In the genomic region with DNA sequence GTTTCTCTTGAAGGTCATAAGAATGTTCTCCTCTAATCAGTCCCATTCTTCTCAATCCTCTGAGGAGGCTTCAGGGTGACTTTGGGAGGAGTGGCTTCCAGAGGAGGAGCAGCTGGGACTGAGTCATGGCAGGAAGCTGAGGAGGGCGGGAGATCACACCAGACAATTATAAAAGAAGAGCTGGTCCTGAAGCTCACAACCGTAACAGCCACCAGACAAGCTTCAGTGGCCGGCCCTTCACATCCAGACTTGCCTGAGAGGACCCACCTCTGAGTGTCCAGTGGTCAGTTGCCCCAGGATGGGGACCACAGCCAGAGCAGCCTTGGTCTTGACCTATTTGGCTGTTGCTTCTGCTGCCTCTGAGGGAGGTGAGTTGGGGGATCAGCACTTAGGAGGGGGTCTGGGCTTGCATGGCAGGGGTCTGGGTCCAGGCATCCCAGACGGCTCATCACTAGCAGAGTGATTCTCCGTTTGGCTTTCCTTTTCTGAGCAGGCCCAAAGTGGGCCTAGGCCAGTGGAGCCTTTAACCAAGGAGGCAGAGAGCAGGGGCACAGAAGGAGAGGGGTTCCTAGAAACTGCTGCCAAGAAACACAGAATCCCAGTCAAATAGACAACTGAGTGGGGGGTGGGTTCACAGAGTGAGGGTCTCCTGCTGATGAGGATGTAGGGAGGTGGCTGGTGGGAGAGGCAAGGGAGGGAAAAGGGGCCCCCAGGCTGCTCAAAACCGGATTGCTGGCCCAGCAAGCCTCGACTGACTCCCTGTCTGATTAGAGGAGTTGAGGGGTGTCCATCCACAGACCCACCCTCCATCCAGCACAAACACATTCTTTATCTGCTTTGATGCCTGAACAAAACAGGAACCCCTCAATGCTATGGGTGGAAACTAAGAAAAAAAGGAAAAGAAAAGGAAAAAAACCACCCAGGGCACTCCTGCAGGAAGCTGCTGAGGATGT, we compare ENCODE assay signal across 8 cellular contexts. TPM values are rescaled to one million over a fixed set of nuclear protein-coding genes. Genes with fewer than 3 reads are reported as not detected.
DNase-seq lines count a peak whose midpoint lies in the region; ATAC-seq and TF ChIP-seq lines count a peak whose summit lies in the region.

Gene ECM1, plus strand, starts transcription at position 198 of the 953 bp plus-strand sequence. Its CDS starts 101 bp downstream, at position 299.

- H3K9me3 ChIP-seq in endodermal cell (ENCODE audit: control insufficient read depth, low read length) = no peaks in the 10 kb centered on the region

- H3K27me3 ChIP-seq in endodermal cell (ENCODE audit: control insufficient read depth, insufficient read depth, low read length, poor library complexity, severe bottlenecking) = no peaks in the 10 kb centered on the region

- H3K36me3 Mint-ChIP-seq in endodermal cell (ENCODE audit: low read depth) (peaks cover 30% of the 10 kb centered on the region), naive B cell (peaks cover 8 to 27% of the 10 kb centered on the region in 2 donors)
- H3K36me3 Mint-ChIP-seq in stimulated activated memory B cell treated with anti-CD40 and anti-IgM and Interleukin-4, amounts not matched to agents 10 μg/mL and 1 μg/mL and 100 μg/mL, for 72 hours = peaks cover 71% of the 10 kb centered on the region

- H3K27ac Mint-ChIP-seq in endodermal cell (peak within 1 kb of the TSS; percentile 86), naive B cell (peak within 1 kb of the TSS in 4 of 6 donors; percentile 46 to 80 (median 58))
- no peak within 1 kb of the TSS for H3K27ac Mint-ChIP-seq in stimulated activated memory B cell treated with anti-CD40 and anti-IgM and Interleukin-4, amounts not matched to agents 10 μg/mL and 1 μg/mL and 100 μg/mL, for 72 hours

- peak; percentile 89 for DNase-seq in DMS53 (lab: John Stamatoyannopoulos, UW)
- peak; percentile 67 for DNase-seq in OCI-M1 (lab: John Stamatoyannopoulos, UW)
- DNase-seq in endodermal cell = peak; percentile 68
- no peak for DNase-seq in naive B cell
- DNase-seq in activated effector memory CD4-positive, alpha-beta T cell treated with anti-CD3 and anti-CD28 coated beads, Interleukin-2, amount 50 U/mL, for 16 hours = no peak
- no peak for DNase-seq in Ammon's horn (ENCODE audit: low spot score)
- DNase-seq in medulla oblongata (ENCODE audit: extremely low spot score) = no peak

- no peaks in the 10 kb centered on the region for H3K27me3 Mint-ChIP-seq in endodermal cell (ENCODE audit: insufficient read depth)
- no peaks in the 10 kb centered on the region for H3K27me3 Mint-ChIP-seq in naive B cell
- H3K27me3 Mint-ChIP-seq in stimulated activated memory B cell treated with anti-CD40 and anti-IgM and Interleukin-4, amounts not matched to agents 10 μg/mL and 1 μg/mL and 100 μg/mL, for 72 hours = no peaks in the 10 kb centered on the region

- no peak for ATAC-seq in naive B cell (ENCODE audit: low read depth in 2 of 2)
- ATAC-seq in stimulated activated memory B cell treated with anti-CD40 and anti-IgM and Interleukin-4, amounts not matched to agents 10 μg/mL and 1 μg/mL and 100 μg/mL, for 72 hours = no peak

- 73 to 89% methylated on average over 2 to 5 of the region's 7 CpGs for WGBS in endodermal cell (ENCODE audit: insufficient coverage in 1 of 2, insufficient read length in 1 of 2), 2 experiments

- H3K36me3 ChIP-seq in endodermal cell (ENCODE audit: control insufficient read depth, insufficient read depth, low read length) = peaks cover 33% of the 10 kb centered on the region

- no peak for TF ChIP-seq CTCF in endodermal cell (conservative IDR thresholded peaks at IDR 0.05)

- no peak within 1 kb of the TSS for H3K9ac ChIP-seq in endodermal cell (ENCODE audit: extremely low read depth, low read length, poor library complexity, severe bottlenecking)

- H3K27ac ChIP-seq in endodermal cell (ENCODE audit: low read depth, low read length) = no peak within 1 kb of the TSS

- no peak within 1 kb of the TSS for H3K4me3 ChIP-seq in endodermal cell (ENCODE audit: low read length)

- H3K9me3 Mint-ChIP-seq in endodermal cell = no peaks in the 10 kb centered on the region
- H3K9me3 Mint-ChIP-seq in naive B cell = no peaks in the 10 kb centered on the region
- no peaks in the 10 kb centered on the region for H3K9me3 Mint-ChIP-seq in stimulated activated memory B cell treated with anti-CD40 and anti-IgM and Interleukin-4, amounts not matched to agents 10 μg/mL and 1 μg/mL and 100 μg/mL, for 72 hours

- H3K4me3 Mint-ChIP-seq in endodermal cell = no peak within 1 kb of the TSS
- no peak within 1 kb of the TSS for H3K4me3 Mint-ChIP-seq in naive B cell
- H3K4me3 Mint-ChIP-seq in stimulated activated memory B cell treated with anti-CD40 and anti-IgM and Interleukin-4, amounts not matched to agents 10 μg/mL and 1 μg/mL and 100 μg/mL, for 72 hours = no peak within 1 kb of the TSS

- H3K4me1 Mint-ChIP-seq in endodermal cell (peaks cover 48% of the 10 kb centered on the region), naive B cell (peaks cover 0 to 13% (median 11%) of the 10 kb centered on the region in 3 donors)
- H3K4me1 Mint-ChIP-seq in stimulated activated memory B cell treated with anti-CD40 and anti-IgM and Interleukin-4, amounts not matched to agents 10 μg/mL and 1 μg/mL and 100 μg/mL, for 72 hours = no peaks in the 10 kb centered on the region

- peaks cover 20% of the 10 kb centered on the region for H3K4me1 ChIP-seq in endodermal cell (ENCODE audit: control insufficient read depth, insufficient read depth, low read length)

RNA-seq across cellular contexts. Expression of gene ECM1, which starts in this region (rescaled TPM):
- 1 to 10 TPM; 4.8 to 5.6 TPM for total RNA-seq in endodermal cell
- polyA plus RNA-seq in endodermal cell (2013, experiment 1 of 2) = 5.6 TPM
- 8.3 TPM for polyA plus RNA-seq in endodermal cell (2013, experiment 2 of 2)
- not detected for polyA plus RNA-seq in naive B cell (ENCODE audit: low read depth in 6 of 6)

Comparison
In these comparisons a context has a peak if more than half of its experiments do, and no peak if none do; other contexts are left out.
1. DNase-seq: peak in DMS53 (single experiment), OCI-M1 (single experiment) and endodermal cell (single experiment); none in naive B cell (single experiment), activated effector memory CD4-positive, alpha-beta T cell treated with anti-CD3 and anti-CD28 coated beads, Interleukin-2, amount 50 U/mL, for 16 hours (single experiment), Ammon's horn (single experiment) and medulla oblongata (single experiment).